ENCODE assay signal across 23 cellular contexts in genomic region chr7:761101-761500, GRCh38.
"Had no signal": no experiment of that assay in that cellular context is flagged by ENCODE, and none has a peak within 500 bp of the region (broad histone marks: within the 10 kb centered on the region; RNA-seq: fewer than 3 reads in every experiment).

No MANE protein-coding gene starts in this region.

- ATAC-seq: K562, PC-3, Right ventricle myocardium inferior, SK-N-SH treated with all-trans-retinoic acid at 6 μM for 48 hours had no signal

- H3K4me3 ChIP-seq: K562, Peyer's patch, SJCRH30 had no signal

- DNase-seq: Kasumi-1, MM.1S, NCI-H1048, NCI-H1105 treated with DMSO at 0.1 percent for 48 hours, NCI-H1417 treated with DMSO at 0.1 percent for 48 hours, NCI-H146, NCI-H1694 treated with DMSO at 0.1 percent for 48 hours, NCI-H1930, NCI-H2081, NCI-H2107, NCI-H2227 treated with DMSO at 0.1 percent for 48 hours, NCI-H524, NCI-H526 treated with DMSO at 0.1 percent for 48 hours, NCI-H748 treated with DMSO at 0.1 percent for 48 hours, PC-3, Peyer's patch, SHP77 treated with DMSO at 0.1 percent for 48 hours, SJCRH30 had no signal

- H3K4me1 ChIP-seq: Peyer's patch, SJCRH30 had no signal

- FAIRE-seq: K562 had no signal

- H3K9me3 ChIP-seq: Peyer's patch, SJCRH30 had no signal

- H3K9ac ChIP-seq: KMS-11 had no signal

- H3K27ac ChIP-seq: HL-60, KMS-11, Peyer's patch, SJCRH30 had no signal

- H3K27me3 ChIP-seq: Peyer's patch, SJCRH30 had no signal
